ENCODE assay signal across 8 cellular contexts in genomic region chr1:34865981-34866761, GRCh38. TPM values are rescaled to one million over a fixed set of nuclear protein-coding genes. Genes with fewer than 3 reads are reported as not detected.
A peak's percentile ranks its signal among the peaks of the same experiment; 100 is the strongest.
DNase-seq lines count a peak whose midpoint lies in the region; ATAC-seq, FAIRE-seq and TF ChIP-seq lines count a peak whose summit lies in the region.

No MANE protein-coding gene starts in this region.

- H3K27me3 ChIP-seq in BJ (ENCODE audit: control insufficient read depth, insufficient read depth, low read length): peaks cover 5% of the 10 kb centered on the region
- peaks cover 64% of the 10 kb centered on the region for H3K27me3 ChIP-seq in HUES6 (ENCODE audit: control insufficient read depth, insufficient read depth, low read length)
- no peaks in the 10 kb centered on the region for H3K27me3 ChIP-seq in parathyroid adenoma (ENCODE audit: control insufficient read depth, insufficient read depth, low read length)
- peaks cover 0 to under 1% of the 10 kb centered on the region in 2 donors for H3K27me3 ChIP-seq in tibial artery

- H3K4me2 ChIP-seq in parathyroid adenoma (ENCODE audit: low read length): peak overlapping the region; percentile 80

- no peak overlapping the region for H3K27ac ChIP-seq in HUES6 (ENCODE audit: low read depth, low read length)
- H3K27ac ChIP-seq in parathyroid adenoma: peak overlapping the region; percentile 78
- peak overlapping the region; percentile 70 to 74 for H3K27ac ChIP-seq in tibial artery

- no peaks in the 10 kb centered on the region for H3K9me3 Mint-ChIP-seq in activated naive CD8-positive, alpha-beta T cell treated with anti-CD3 and anti-CD28 coated beads for 36 hours

- peak; percentile 88 for FAIRE-seq in GM19239 (lab: Jason Lieb, UNC)

- H3K27me3 Mint-ChIP-seq in activated naive CD8-positive, alpha-beta T cell treated with anti-CD3 and anti-CD28 coated beads for 36 hours: no peaks in the 10 kb centered on the region

- intact Hi-C loops in Right ventricle myocardium superior (cut with DNase I): loop anchor here (5.0 to 10.0 kb wide), 2 partner anchors 79 to 119 kb away; partner anchors contain the start of gene TMEM35B
- intact Hi-C loops in tibial artery (cut with DNase I; ENCODE audit: low total_unique reads): loop anchor here (5.0 kb wide), 1 partner anchor 79 kb away; no protein-coding TSS in a partner anchor

- H3K36me3 ChIP-seq in BJ (ENCODE audit: control insufficient read depth, insufficient read depth, low read length) (no peaks in the 10 kb centered on the region), HUES6 (ENCODE audit: control insufficient read depth, insufficient read depth, low read length) (no peaks in the 10 kb centered on the region), parathyroid adenoma (ENCODE audit: control insufficient read depth, insufficient read depth, low read length) (no peaks in the 10 kb centered on the region), tibial artery (no peaks in the 10 kb centered on the region)

- TF ChIP-seq CTCF in BJ (IDR thresholded peaks at IDR 0.05; ENCODE audit: insufficient read depth, low read depth, low read length) (peak; percentile 98), parathyroid adenoma (IDR thresholded peaks at IDR 0.05) (peak; percentile 88), tibial artery (IDR thresholded peaks at IDR 0.05) (peak; percentile 91 to 95)

- H3K4me3 Mint-ChIP-seq in activated naive CD8-positive, alpha-beta T cell treated with anti-CD3 and anti-CD28 coated beads for 36 hours: peak overlapping the region; percentile 77

- H3K27ac Mint-ChIP-seq in activated naive CD8-positive, alpha-beta T cell treated with anti-CD3 and anti-CD28 coated beads for 36 hours: peak overlapping the region; percentile 88

- no peaks in the 10 kb centered on the region for H3K79me2 ChIP-seq in parathyroid adenoma

- H3K9ac ChIP-seq in HUES6 (ENCODE audit: low read length) (peak overlapping the region; percentile 86), parathyroid adenoma (no peak overlapping the region)

- CTCF ChIA-PET in BJ (lab: Yijun Ruan, JAX): interaction anchor here (0.6 to 7.0 kb wide), 23 partner anchors 8 to 1373 kb away, joined by 3 to 69 read pairs (median 4); partner anchors contain the start of genes GJB3 and TMEM35B

- peak overlapping the region; percentile 97 for H2AFZ ChIP-seq in parathyroid adenoma

- H3K4me3 ChIP-seq in BJ (ENCODE audit: low read depth, low read length): peak overlapping the region; percentile 69
- peak overlapping the region; percentile 85 for H3K4me3 ChIP-seq in HUES6 (ENCODE audit: low read depth, low read length)
- H3K4me3 ChIP-seq in parathyroid adenoma (ENCODE audit: low read depth, low read length): peak overlapping the region; percentile 65
- peak overlapping the region; percentile 75 to 87 for H3K4me3 ChIP-seq in tibial artery

- DNase-seq in BJ (ENCODE audit: low read depth) (no peak), GM19239 (ENCODE audit: insufficient read length, low spot score) (peak; percentile 98), SKM-1 treated with dmso at 0.1 percent for 144 hours (lab: John Stamatoyannopoulos, UW; ENCODE audit: unreplicated experiment) (peak; percentile 62), Right ventricle myocardium superior (peak; percentile 94), tibial artery (peak; percentile 77 to 88)
- peak; percentile 89 for DNase-seq in activated naive CD8-positive, alpha-beta T cell treated with anti-CD3 and anti-CD28 coated beads for 36 hours

- H3K36me3 Mint-ChIP-seq in activated naive CD8-positive, alpha-beta T cell treated with anti-CD3 and anti-CD28 coated beads for 36 hours: no peaks in the 10 kb centered on the region

- H3K9me3 ChIP-seq in HUES6 (ENCODE audit: control insufficient read depth, insufficient read depth, low read depth, low read length) (no peaks in the 10 kb centered on the region), parathyroid adenoma (ENCODE audit: control insufficient read depth, low read length) (no peaks in the 10 kb centered on the region), tibial artery (no peaks in the 10 kb centered on the region)

- peaks cover 28% of the 10 kb centered on the region for H3K4me1 Mint-ChIP-seq in activated naive CD8-positive, alpha-beta T cell treated with anti-CD3 and anti-CD28 coated beads for 36 hours

- peak; percentile 91 for ATAC-seq in Right ventricle myocardium superior (ENCODE audit: poor library complexity)

- POLR2A ChIA-PET in BJ (lab: Charles Lee): interaction anchor here (0.7 kb wide), 1 partner anchor 9 kb away, joined by 5 read pairs; no protein-coding TSS in a partner anchor

- H3K4me1 ChIP-seq in HUES6 (ENCODE audit: control insufficient read depth, insufficient read depth, low read length) (no peaks in the 10 kb centered on the region), parathyroid adenoma (no peaks in the 10 kb centered on the region), tibial artery (peaks cover 0 to 15% (median 10%) of the 10 kb centered on the region in 4 donors)

RNA-seq across cellular contexts. Expression of gene SMIM12, which starts 6.6 kb away (rescaled TPM):
- polyA plus RNA-seq in BJ (2011; rRNA removed): 41.9 and 44.8 TPM in 2 replicates
- polyA minus RNA-seq in BJ (2011; rRNA and poly(A)+ RNA removed): 17.1 and 27.9 TPM in 2 replicates
- 10 to 100 TPM; 67.4 to 68.1 TPM for total RNA-seq in activated naive CD8-positive, alpha-beta T cell treated with anti-CD3 and anti-CD28 coated beads for 36 hours
- 35.9 TPM for total RNA-seq in Right ventricle myocardium superior
